In the genomic region with DNA sequence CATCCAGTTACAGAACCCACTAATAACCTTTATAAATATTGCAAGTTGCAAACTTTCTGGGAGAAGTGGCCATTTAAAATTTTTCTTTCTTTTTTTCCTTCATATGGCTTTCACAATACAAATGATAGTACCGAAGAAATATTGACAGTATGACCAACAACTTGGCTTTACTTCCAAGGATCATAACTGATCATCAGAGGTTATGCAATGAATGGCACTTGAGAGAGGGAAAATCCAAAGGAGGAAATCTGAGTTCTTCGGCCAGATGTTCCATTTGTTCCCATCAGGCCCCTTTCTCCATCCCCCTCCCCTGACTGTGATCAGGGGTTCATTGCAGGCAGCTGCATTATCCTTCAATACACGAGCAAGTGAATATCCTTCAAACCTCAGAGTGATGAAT, we compare ENCODE assay signal across 23 cellular contexts.
"Had no signal": no experiment of that assay in that cellular context is flagged by ENCODE, and none has a peak within 500 bp of the region (broad histone marks: within the 10 kb centered on the region; RNA-seq: fewer than 3 reads in every experiment).

No MANE protein-coding gene starts in this region.

- H3K27me3 ChIP-seq: ascending aorta, cardiac muscle cell, esophagus muscularis mucosa, heart right ventricle, stomach, testis had no signal

- H3K27ac Mint-ChIP-seq: activated CD4-positive, alpha-beta T cell treated with anti-CD3 and anti-CD28 coated beads, Interleukin-2, amount 10 ng/mL, durations not matched to agents 24 days and 14 days; activated CD8-positive, alpha-beta T cell treated with anti-CD3 and anti-CD28 coated beads for 36 hours; activated T-helper 17 cell treated with anti-CD3 and anti-CD28 coated beads, Interleukin-2, amount 50 U/mL, for 72 hours; dendritic cell treated with granulocyte-macrophage colony-stimulating factor and Interleukin-4, amounts not matched to agents 40 ng/mL and 50 ng/mL, for 4 days; progenitor cell of endocrine pancreas; stimulated activated effector memory CD8-positive, alpha-beta T cell treated with anti-CD3 and anti-CD28 coated beads, Interleukin-12 subunit alpha, Interleukin-12 subunit beta, amount 100 ng/mL, for 72 hours; T-cell; type B pancreatic cell had no signal

- DNase-seq: activated CD4-positive, CD25-positive, alpha-beta regulatory T cell; activated CD8-positive, alpha-beta T cell treated with anti-CD3 and anti-CD28 coated beads for 36 hours; activated naive CD4-positive, alpha-beta T cell treated with Interleukin-2 at 50 U/mL for 16 hours; activated T-cell treated with anti-CD3 and anti-CD28 coated beads, Interleukin-2, amount 50 U/mL, for 1 hour; effector memory CD4-positive, alpha-beta T cell; heart right ventricle; kidney glomerular epithelial cell; left ventricle myocardium inferior; small intestine; stimulated activated CD4-positive, alpha-beta T cell treated with anti-CD3 and anti-CD28 coated beads, Interleukin-4, amount 100 ng/mL, for 1 hour; stomach; T-cell; testis had no signal

- H3K27me3 Mint-ChIP-seq: type B pancreatic cell had no signal

- H3K4me3 Mint-ChIP-seq: activated CD4-positive, alpha-beta T cell treated with anti-CD3 and anti-CD28 coated beads, Interleukin-2, amount 10 ng/mL, durations not matched to agents 24 days and 14 days; activated CD8-positive, alpha-beta T cell treated with anti-CD3 and anti-CD28 coated beads for 36 hours; activated T-helper 17 cell treated with anti-CD3 and anti-CD28 coated beads, Interleukin-2, amount 50 U/mL, for 72 hours; dendritic cell treated with granulocyte-macrophage colony-stimulating factor and Interleukin-4, amounts not matched to agents 40 ng/mL and 50 ng/mL, for 4 days; stimulated activated effector memory CD8-positive, alpha-beta T cell treated with anti-CD3 and anti-CD28 coated beads, Interleukin-12 subunit alpha, Interleukin-12 subunit beta, amount 100 ng/mL, for 72 hours; T-cell; type B pancreatic cell had no signal

- H3K4me1 ChIP-seq: testis had no signal

- H3K4me1 Mint-ChIP-seq: activated CD4-positive, alpha-beta T cell treated with anti-CD3 and anti-CD28 coated beads, Interleukin-2, amount 10 ng/mL, durations not matched to agents 24 days and 14 days had no signal

- H3K4me3 ChIP-seq: ascending aorta, cardiac muscle cell, esophagus muscularis mucosa, heart right ventricle, left ventricle myocardium inferior, stomach, testis had no signal

- H3K36me3 Mint-ChIP-seq: stimulated activated effector memory CD8-positive, alpha-beta T cell treated with anti-CD3 and anti-CD28 coated beads, Interleukin-12 subunit alpha, Interleukin-12 subunit beta, amount 100 ng/mL, for 72 hours; T-cell; type B pancreatic cell had no signal

- H3K27ac ChIP-seq: ascending aorta, cardiac muscle cell, esophagus muscularis mucosa, heart right ventricle, left ventricle myocardium inferior, stomach, testis had no signal

- ATAC-seq: activated CD8-positive, alpha-beta T cell treated with anti-CD3 and anti-CD28 coated beads for 36 hours; activated T-helper 17 cell treated with anti-CD3 and anti-CD28 coated beads, Interleukin-2, amount 50 U/mL, for 72 hours; heart right ventricle; stimulated activated effector memory CD8-positive, alpha-beta T cell treated with anti-CD3 and anti-CD28 coated beads, Interleukin-12 subunit alpha, Interleukin-12 subunit beta, amount 100 ng/mL, for 72 hours; T-cell had no signal

- H3K9me3 ChIP-seq: ascending aorta, esophagus muscularis mucosa, heart right ventricle, left ventricle myocardium inferior, stomach, testis had no signal

- H3K9me3 Mint-ChIP-seq: activated CD4-positive, alpha-beta T cell treated with anti-CD3 and anti-CD28 coated beads, Interleukin-2, amount 10 ng/mL, durations not matched to agents 24 days and 14 days; activated CD8-positive, alpha-beta T cell treated with anti-CD3 and anti-CD28 coated beads for 36 hours; activated T-helper 17 cell treated with anti-CD3 and anti-CD28 coated beads, Interleukin-2, amount 50 U/mL, for 72 hours; dendritic cell treated with granulocyte-macrophage colony-stimulating factor and Interleukin-4, amounts not matched to agents 40 ng/mL and 50 ng/mL, for 4 days; stimulated activated effector memory CD8-positive, alpha-beta T cell treated with anti-CD3 and anti-CD28 coated beads, Interleukin-12 subunit alpha, Interleukin-12 subunit beta, amount 100 ng/mL, for 72 hours; T-cell; type B pancreatic cell had no signal

- H3K36me3 ChIP-seq: ascending aorta, cardiac muscle cell, esophagus muscularis mucosa, heart right ventricle, left ventricle myocardium inferior, stomach had no signal

- FAIRE-seq: endothelial cell of umbilical vein, small intestine had no signal
